In the genomic region with DNA sequence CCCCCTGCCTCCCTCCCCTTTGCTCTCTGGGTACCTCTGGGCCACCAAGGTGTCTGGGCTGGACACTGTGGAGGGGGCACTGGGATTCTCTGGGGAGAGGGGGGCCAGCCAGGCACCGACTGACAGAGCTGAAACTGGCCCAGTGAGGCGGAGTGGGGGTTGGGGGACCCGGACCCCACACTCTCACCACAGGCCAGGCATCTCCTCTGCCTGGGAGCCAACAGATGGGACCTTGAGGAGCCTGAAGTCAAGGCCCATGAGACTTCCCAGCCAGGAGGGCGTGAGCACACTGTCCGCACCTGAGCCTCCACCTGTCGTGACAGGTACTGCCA, we compare ENCODE assay signal across 31 cellular contexts. TPM values are rescaled to one million over a fixed set of nuclear protein-coding genes. Genes with fewer than 3 reads are reported as not detected.
"Had no signal": no experiment of that assay in that cellular context is flagged by ENCODE, and none has a peak within 500 bp of the region (broad histone marks: within the 10 kb centered on the region; RNA-seq: fewer than 3 reads in every experiment).

No MANE protein-coding gene starts in this region.

- DNase-seq: activated CD4-positive, alpha-beta memory T cell treated with anti-CD3 and anti-CD28 coated beads, Interleukin-2, amount 10 ng/mL, durations not matched to agents 7 days and 5 days; activated CD4-positive, alpha-beta T cell treated with anti-CD3 and anti-CD28 coated beads for 36 hours; activated CD4-positive, alpha-beta T cell treated with anti-CD3 and anti-CD28 coated beads, Interleukin-2, amount 50 U/mL, for 1 hour; activated gamma-delta T cell; activated naive CD4-positive, alpha-beta T cell treated with anti-CD3 and anti-CD28 coated beads for 36 hours; activated naive CD8-positive, alpha-beta T cell treated with anti-CD3 and anti-CD28 coated beads for 36 hours; activated T-cell treated with anti-CD3 and anti-CD28 coated beads for 4 hours; activated T-cell treated with anti-CD3 and anti-CD28 coated beads, Interleukin-2, amount 50 U/mL, for 48 hours; brain microvascular endothelial cell; NCI-H1048; NCI-H146; NCI-H187 treated with DMSO at 0.1 percent for 48 hours; NCI-H345; NCI-H510A; NCI-H526 treated with DMSO at 0.1 percent for 48 hours; NCI-H82; OCI-M1; Right ventricle myocardium superior; RPMI8226; SJCRH30; SK-N-SH; T-helper 1 cell; WERI-Rb-1 had no signal

- H3K4me3 ChIP-seq: cardiac muscle cell, SJCRH30 had no signal

- H3K36me3 ChIP-seq: brain microvascular endothelial cell, cardiac muscle cell, SJCRH30, WERI-Rb-1 had no signal

- H3K27me3 Mint-ChIP-seq: activated CD4-positive, alpha-beta memory T cell treated with anti-CD3 and anti-CD28 coated beads, Interleukin-2, amount 10 ng/mL, durations not matched to agents 7 days and 5 days; activated CD4-positive, alpha-beta T cell treated with anti-CD3 and anti-CD28 coated beads for 36 hours; activated naive CD8-positive, alpha-beta T cell treated with anti-CD3 and anti-CD28 coated beads for 36 hours; activated T-helper 17 cell treated with anti-CD3 and anti-CD28 coated beads, Interleukin-2, amount 50 U/mL, for 72 hours had no signal

- ATAC-seq: activated CD4-positive, alpha-beta T cell treated with anti-CD3 and anti-CD28 coated beads for 36 hours; activated T-helper 17 cell treated with anti-CD3 and anti-CD28 coated beads, Interleukin-2, amount 50 U/mL, for 72 hours; Panc1 had no signal

- H3K4me3 Mint-ChIP-seq: activated CD4-positive, alpha-beta memory T cell treated with anti-CD3 and anti-CD28 coated beads, Interleukin-2, amount 10 ng/mL, durations not matched to agents 7 days and 5 days; activated CD4-positive, alpha-beta T cell treated with anti-CD3 and anti-CD28 coated beads for 36 hours; activated naive CD4-positive, alpha-beta T cell treated with anti-CD3 and anti-CD28 coated beads for 36 hours; activated naive CD8-positive, alpha-beta T cell treated with anti-CD3 and anti-CD28 coated beads for 36 hours; activated T-helper 17 cell treated with anti-CD3 and anti-CD28 coated beads, Interleukin-2, amount 50 U/mL, for 72 hours had no signal

- H3K4me1 Mint-ChIP-seq: activated CD4-positive, alpha-beta memory T cell treated with anti-CD3 and anti-CD28 coated beads, Interleukin-2, amount 10 ng/mL, durations not matched to agents 7 days and 5 days; activated CD4-positive, alpha-beta T cell treated with anti-CD3 and anti-CD28 coated beads for 36 hours; activated naive CD8-positive, alpha-beta T cell treated with anti-CD3 and anti-CD28 coated beads for 36 hours; activated T-helper 17 cell treated with anti-CD3 and anti-CD28 coated beads, Interleukin-2, amount 50 U/mL, for 72 hours had no signal

- H3K27ac ChIP-seq: brain microvascular endothelial cell, cardiac muscle cell, SJCRH30, WERI-Rb-1 had no signal

- H3K27me3 ChIP-seq: brain microvascular endothelial cell, cardiac muscle cell, SJCRH30 had no signal

- H3K9ac ChIP-seq: SK-N-SH had no signal

- H3K9me3 ChIP-seq: SJCRH30, SK-N-SH had no signal

- H3K9me3 Mint-ChIP-seq: activated CD4-positive, alpha-beta memory T cell treated with anti-CD3 and anti-CD28 coated beads, Interleukin-2, amount 10 ng/mL, durations not matched to agents 7 days and 5 days; activated naive CD4-positive, alpha-beta T cell treated with anti-CD3 and anti-CD28 coated beads for 36 hours; activated naive CD8-positive, alpha-beta T cell treated with anti-CD3 and anti-CD28 coated beads for 36 hours; activated T-helper 17 cell treated with anti-CD3 and anti-CD28 coated beads, Interleukin-2, amount 50 U/mL, for 72 hours had no signal

- H3K36me3 Mint-ChIP-seq: activated naive CD8-positive, alpha-beta T cell treated with anti-CD3 and anti-CD28 coated beads for 36 hours had no signal

- H3K27ac Mint-ChIP-seq: activated CD4-positive, alpha-beta memory T cell treated with anti-CD3 and anti-CD28 coated beads, Interleukin-2, amount 10 ng/mL, durations not matched to agents 7 days and 5 days; activated CD4-positive, alpha-beta T cell treated with anti-CD3 and anti-CD28 coated beads for 36 hours; activated naive CD4-positive, alpha-beta T cell treated with anti-CD3 and anti-CD28 coated beads for 36 hours; activated naive CD8-positive, alpha-beta T cell treated with anti-CD3 and anti-CD28 coated beads for 36 hours; activated T-helper 17 cell treated with anti-CD3 and anti-CD28 coated beads, Interleukin-2, amount 50 U/mL, for 72 hours had no signal

- H3K4me2 ChIP-seq: SK-N-SH had no signal

RNA-seq across cellular contexts. Expression of a gene that starts 41.1 kb away (rescaled TPM):
- total RNA-seq: cardiac muscle cell; M059J; SJCRH30; T-helper 2 cell treated with Interferon-gamma antibody and Interleukin-4, amounts not matched to agents 100 ng/mL and 5 ng/mL, for 36 hours had no signal
- polyA plus RNA-seq: SK-N-SH had no signal

RNA-seq across cellular contexts. Expression of a gene that starts 55.2 kb away (rescaled TPM):
- total RNA-seq: activated CD4-positive, alpha-beta memory T cell treated with anti-CD3 and anti-CD28 coated beads, Interleukin-2, amount 10 ng/mL, durations not matched to agents 7 days and 5 days; activated CD4-positive, alpha-beta T cell treated with anti-CD3 and anti-CD28 coated beads for 36 hours; activated CD8-positive, alpha-beta memory T cell treated with anti-CD3 and anti-CD28 coated beads for 36 hours; activated naive CD4-positive, alpha-beta T cell treated with anti-CD3 and anti-CD28 coated beads for 36 hours; activated naive CD8-positive, alpha-beta T cell treated with anti-CD3 and anti-CD28 coated beads for 36 hours; activated T-helper 17 cell treated with anti-CD3 and anti-CD28 coated beads, Interleukin-2, amount 50 U/mL, for 72 hours; LHCN-M2; M059J; SJCRH30; T-helper 2 cell treated with Interferon-gamma antibody and Interleukin-4, amounts not matched to agents 100 ng/mL and 5 ng/mL, for 36 hours had no signal
- polyA plus RNA-seq: adipose tissue, SK-N-SH had no signal
